1 cellular context compared by ENCODE assay signal in genomic region chr10:102461187-102462054, GRCh38.
TF ChIP-seq lines count a peak whose summit lies in the region.

No MANE protein-coding gene starts in this region.

TF ChIP-seq in HepG2, 621 proteins besides CTCF, POLR2A, EP300 and RAD21 (continued from another document and continues in another):
- TF ChIP-seq MYPOP (CRISPR knock-in tag; IDR thresholded peaks at IDR 0.05) (peak; percentile 73), TARDBP (CRISPR knock-in tag; IDR thresholded peaks at IDR 0.05) (0 out of 2 replicates have a peak, but pooled peaks have one; percentile 61), ZNF607 (CRISPR knock-in tag; IDR thresholded peaks at IDR 0.05; ENCODE audit: borderline replicate concordance) (no peak), PPARG (CRISPR knock-in tag; conservative IDR thresholded peaks at IDR 0.05) (0 out of 2 replicates have a peak, but pooled peaks have one; percentile 16), ZNF788 (CRISPR knock-in tag; IDR thresholded peaks at IDR 0.05; ENCODE audit: borderline replicate concordance) (peak; percentile 82; the same call in 1 of the 2 replicates), DMAP1 (CRISPR knock-in tag; IDR thresholded peaks at IDR 0.05) (peak; percentile 37; the same call in 1 of the 2 replicates), ZBTB4 (CRISPR knock-in tag; IDR thresholded peaks at IDR 0.05; ENCODE audit: borderline replicate concordance) (no peak), CSRNP1 (CRISPR knock-in tag; IDR thresholded peaks at IDR 0.05) (peak; percentile 74; the same call in 1 of the 2 replicates), ZNF747 (CRISPR knock-in tag; IDR thresholded peaks at IDR 0.05; ENCODE audit: borderline replicate concordance) (no peak), ELF3 (CRISPR knock-in tag; IDR thresholded peaks at IDR 0.05) (no peak), ZNF18 (CRISPR knock-in tag; IDR thresholded peaks at IDR 0.05; ENCODE audit: insufficient replicate concordance) (peak; percentile 37), HMGXB4 (CRISPR knock-in tag; IDR thresholded peaks at IDR 0.05; ENCODE audit: borderline replicate concordance in 1 of 2, low read depth in 1 of 2) (peak in 1 of 2 experiments; percentile 63; a peak in 2 of 4 replicates), TAF1 (CRISPR knock-in tag; IDR thresholded peaks at IDR 0.05) (peak; percentile 63; the same call in 1 of the 2 replicates), ZSCAN29 (CRISPR knock-in tag; conservative IDR thresholded peaks at IDR 0.05) (0 out of 2 replicates have a peak, but pooled peaks have one; percentile 33), LCORL (IDR thresholded peaks at IDR 0.05) (no peak), LCORL (CRISPR knock-in tag; IDR thresholded peaks at IDR 0.05) (no peak), ZHX1 (CRISPR knock-in tag; IDR thresholded peaks at IDR 0.05; ENCODE audit: low read depth) (peak; percentile 91), ZFX (CRISPR knock-in tag; IDR thresholded peaks at IDR 0.05; ENCODE audit: low read depth) (peak; percentile 55; the same call in 1 of the 2 replicates), NFYC (CRISPR knock-in tag; IDR thresholded peaks at IDR 0.05) (peak; percentile 86), GABPA (IDR thresholded peaks at IDR 0.05; ENCODE audit: low read depth, low read length) (no peak), GABPA (CRISPR knock-in tag; IDR thresholded peaks at IDR 0.05; ENCODE audit: low read depth) (peak; percentile 25; the same call in 1 of the 2 replicates), FIP1L1 (IDR thresholded peaks at IDR 0.05; ENCODE audit: borderline replicate concordance, insufficient read depth, low read depth, low read length) (no peak), ZNF629 (CRISPR knock-in tag; conservative IDR thresholded peaks at IDR 0.05) (no peak), TEAD2 (CRISPR knock-in tag; IDR thresholded peaks at IDR 0.05) (no peak), RFXAP (CRISPR knock-in tag; IDR thresholded peaks at IDR 0.05; ENCODE audit: borderline replicate concordance) (no peak), CREB1 (IDR thresholded peaks at IDR 0.05) (peak; percentile 51; the same call in 1 of the 2 replicates), CREB1 (CRISPR knock-in tag; IDR thresholded peaks at IDR 0.05) (peak; percentile 82), NFAT5 (CRISPR knock-in tag; IDR thresholded peaks at IDR 0.05) (0 out of 2 replicates have a peak, but pooled peaks have one; percentile 53), ZNF33B (CRISPR knock-in tag; IDR thresholded peaks at IDR 0.05) (0 out of 2 replicates have a peak, but pooled peaks have one; percentile 30), ZSCAN31 (CRISPR knock-in tag; IDR thresholded peaks at IDR 0.05; ENCODE audit: low read depth) (peak; percentile 17; the same call in 1 of the 2 replicates), ZGPAT (CRISPR knock-in tag; IDR thresholded peaks at IDR 0.05) (peak; percentile 59; the same call in 1 of the 2 replicates), GMEB2 (CRISPR knock-in tag; IDR thresholded peaks at IDR 0.05; ENCODE audit: low read depth) (peak; percentile 81), GATAD1 (CRISPR knock-in tag; IDR thresholded peaks at IDR 0.05) (peak; percentile 68), NONO (IDR thresholded peaks at IDR 0.05) (no peak), NONO (CRISPR knock-in tag; conservative IDR thresholded peaks at IDR 0.05) (peak; percentile 76), NFYB (CRISPR knock-in tag; IDR thresholded peaks at IDR 0.05) (peak; percentile 88), ZNF510 (CRISPR knock-in tag; IDR thresholded peaks at IDR 0.05; ENCODE audit: low read depth) (0 out of 2 replicates have a peak, but pooled peaks have one; percentile 26), ATF7-NPFF (CRISPR knock-in tag; IDR thresholded peaks at IDR 0.05; ENCODE audit: low read depth) (peak; percentile 68; the same call in 1 of the 2 replicates), SALL1 (CRISPR knock-in tag; IDR thresholded peaks at IDR 0.05) (peak; percentile 74; the same call in 1 of the 2 replicates), HCFC1 (IDR thresholded peaks at IDR 0.05; ENCODE audit: low read depth, low read length) (peak; percentile 79)
